In the genomic region with DNA sequence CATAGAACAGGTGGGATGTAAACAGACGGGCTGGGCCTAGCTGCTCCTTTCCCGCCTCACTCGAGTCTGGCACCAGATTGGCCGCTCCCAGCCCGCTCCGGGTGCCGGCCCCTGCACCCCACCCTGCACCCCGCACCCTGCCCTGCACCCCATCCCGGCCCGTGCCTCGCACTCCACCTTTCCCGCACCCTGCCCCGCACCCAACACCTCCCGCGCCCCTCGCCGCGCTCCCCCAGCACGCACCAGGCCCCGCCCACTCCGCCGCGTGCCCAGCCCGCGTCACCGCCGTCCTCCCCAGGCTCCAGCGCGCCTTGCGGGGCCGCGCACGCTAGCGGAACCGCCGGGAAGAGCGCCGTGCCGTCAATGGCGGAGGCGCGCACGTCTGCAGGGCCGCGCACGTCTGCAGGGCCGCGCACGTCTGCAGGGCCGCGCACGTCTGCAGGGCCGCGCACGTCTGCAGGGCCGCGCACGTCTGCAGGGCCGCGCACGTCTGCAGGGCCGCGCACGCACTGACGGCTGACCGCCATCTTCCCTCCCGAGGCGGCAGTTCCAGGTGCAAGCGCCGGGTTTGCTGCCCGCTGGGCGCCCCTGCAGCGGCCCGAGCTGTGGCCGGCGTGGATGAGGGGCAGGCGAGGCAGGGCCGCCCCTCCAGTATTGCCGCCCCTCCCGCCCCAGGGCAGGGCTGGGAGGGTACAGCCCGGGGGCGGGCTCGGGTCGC, we compare ENCODE assay signal across 8 cellular contexts. TPM values are rescaled to one million over a fixed set of nuclear protein-coding genes. Genes with fewer than 3 reads are reported as not detected.
DNase-seq lines count a peak whose midpoint lies in the region; ATAC-seq, FAIRE-seq and TF ChIP-seq lines count a peak whose summit lies in the region.

TSS of gene UBE3C (plus strand) at position 503 of the 718 bp plus-strand sequence. CDS start 347 bp downstream, outside the sequence.

- H3K4me1 Mint-ChIP-seq in T-cell (peaks cover 37 to 41% (median 39%) of the 10 kb centered on the region in 3 donors), type B pancreatic cell (ENCODE audit: unreplicated experiment) (peaks cover 33% of the 10 kb centered on the region)

- peak within 1 kb of the TSS; percentile 60 to 97 (median 78) for H3K4me3 ChIP-seq in heart left ventricle

- intact Hi-C loops in heart left ventricle (cut with DNase I), result no loop called here
- intact Hi-C loops in posterior cingulate gyrus (cut with DNase I), result loop anchor here (10.0 kb wide), 2 partner anchors 86 to 196 kb away; partner anchors contain the start of gene DNAJB6

- H3K4me3 Mint-ChIP-seq in T-cell (peak within 1 kb of the TSS; percentile 68 to 82 (median 79)), type B pancreatic cell (peak within 1 kb of the TSS; percentile 92)

- ATAC-seq in HG02840 (IDR thresholded peaks at IDR 0.05; ENCODE audit: low FRiP score, unreplicated experiment), result peak; percentile 81
- peak; percentile 85 to 90 (median 85) for ATAC-seq in T-cell (replicated peaks in 1 of 4)
- peak; percentile 91 to 97 (median 96) for ATAC-seq in heart left ventricle

- CTCF ChIA-PET in T-cell (lab: Charles Lee), result interaction anchor here in 1 of 2 donors (0.6 kb wide), 1 partner anchor 18 kb away, joined by 12 read pairs; no protein-coding TSS in a partner anchor

- H3K9me3 Mint-ChIP-seq in T-cell (no peaks in the 10 kb centered on the region), type B pancreatic cell (peaks cover 4% of the 10 kb centered on the region)

- H3K4me1 ChIP-seq in heart left ventricle, result peaks cover 10 to 58% (median 30%) of the 10 kb centered on the region in 12 donors

- FAIRE-seq in GM12892 (lab: Jason Lieb, UNC), result peak; percentile 88

- peak within 1 kb of the TSS; percentile 52 for H3K27ac ChIP-seq in adipose tissue (ENCODE audit: low read depth, low read length)
- peak within 1 kb of the TSS; percentile 85 to 96 (median 92) for H3K27ac ChIP-seq in heart left ventricle

- H3K27ac Mint-ChIP-seq in T-cell (peak within 1 kb of the TSS; percentile 82 to 87), type B pancreatic cell (peak within 1 kb of the TSS; percentile 87)

- H3K27me3 Mint-ChIP-seq in T-cell, result no peaks in the 10 kb centered on the region
- no peaks in the 10 kb centered on the region for H3K27me3 Mint-ChIP-seq in type B pancreatic cell

- no peaks in the 10 kb centered on the region for H3K9me3 ChIP-seq in heart left ventricle

- TF ChIP-seq POLR2A in GM12892 (IDR thresholded peaks at IDR 0.05; ENCODE audit: low read depth, low read length) (peak; percentile 75; the same call in 1 of the 2 replicates), heart left ventricle (IDR thresholded peaks at IDR 0.05) (peak in 1 of 2 donors; percentile 71)

- POLR2A ChIA-PET in T-cell (lab: Charles Lee), result no interaction called here

- peaks cover 0 to 23% (median 12%) of the 10 kb centered on the region in 9 donors for H3K36me3 ChIP-seq in heart left ventricle

- WGBS in adipose tissue, 3 donors, result 1 to 2% (median 2%) methylated on average over 69 to 84 of the region's 84 CpGs
- WGBS in heart left ventricle, 4 donors, result 1 to 16% (median 2%) methylated on average over 2 to 84 of the region's 84 CpGs

- H3K36me3 Mint-ChIP-seq in T-cell (peaks cover 19% of the 10 kb centered on the region), type B pancreatic cell (peaks cover 21% of the 10 kb centered on the region)

- TF ChIP-seq CTCF in heart left ventricle (IDR thresholded peaks at IDR 0.05) (peak in 3 of 12 donors; percentile 6 to 15 (median 9)), type B pancreatic cell (conservative IDR thresholded peaks at IDR 0.05) (no peak)

- no peaks in the 10 kb centered on the region for H3K27me3 ChIP-seq in heart left ventricle

- DNase-seq in GM12892 (ENCODE audit: insufficient read length), result peak; percentile 93
- peak; percentile 91 for DNase-seq in NCI-H146 (lab: John Stamatoyannopoulos, UW)
- peak; percentile 76 to 93 (median 87) for DNase-seq in T-cell
- DNase-seq in heart left ventricle, result peak; percentile 91 to 96 (median 92)
- peak; percentile 81 to 99 (median 86) for DNase-seq in posterior cingulate gyrus
- peak; percentile 92 for DNase-seq in type B pancreatic cell (ENCODE audit: extremely low spot score, unreplicated experiment)

RNA-seq across cellular contexts. Expression of gene UBE3C, which starts in this region (rescaled TPM):
- polyA plus RNA-seq in GM12892 (2012; ENCODE audit: missing spikeins), result 44.1 TPM
- total RNA-seq in T-cell (10 to 100 TPM; 50.1 to 56.8 (median 55.1) TPM), heart left ventricle (10 to 100 TPM; 41.4 to 57.5 (median 48.3) TPM), type B pancreatic cell (ENCODE audit: low replicate concordance) (51.6 and 59.3 TPM in 2 replicates)
- polyA plus RNA-seq in adipose tissue (10 to 100 TPM; 15.6 to 33.2 (median 27.6) TPM), heart left ventricle (10 to 100 TPM; 11.0 to 47.2 TPM)

Comparison
In these comparisons a context has a peak if more than half of its experiments do, and no peak if none do; other contexts are left out.
1. Peak in every context shown above with its lines: DNase-seq, ATAC-seq, H3K4me3 ChIP-seq and H3K27ac ChIP-seq.